ENCODE assay signal across 16 cellular contexts in the genomic region with DNA sequence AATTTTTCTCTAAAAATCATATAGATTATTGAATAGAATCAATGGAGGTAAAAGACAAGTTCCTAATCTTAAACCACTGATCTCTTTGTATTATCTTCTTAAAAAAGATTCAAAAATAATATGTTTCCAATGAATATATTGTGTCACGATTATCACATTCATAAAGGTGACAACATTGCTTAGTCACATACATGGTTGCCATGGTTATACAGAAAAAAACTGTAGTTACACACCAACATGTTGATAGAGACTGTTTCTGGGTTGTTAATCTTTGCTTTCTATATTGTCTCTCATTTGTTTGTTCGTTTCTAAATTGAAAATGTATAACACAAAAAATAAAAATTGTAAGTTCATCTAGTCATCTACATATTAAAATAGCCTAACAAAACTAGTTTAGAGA.
"Had no signal": no experiment of that assay in that cellular context is flagged by ENCODE, and none has a peak within 500 bp of the region (broad histone marks: within the 10 kb centered on the region; RNA-seq: fewer than 3 reads in every experiment).

No MANE protein-coding gene starts in this region.

- H3K4me1 Mint-ChIP-seq: naive thymus-derived CD8-positive, alpha-beta T cell; neural crest cell had no signal

- DNase-seq: dorsolateral prefrontal cortex; effector memory CD4-positive, alpha-beta T cell; heart right ventricle; hypothalamus; islet precursor cell; mucosa of descending colon; naive thymus-derived CD8-positive, alpha-beta T cell; right cardiac atrium; small intestine; stimulated activated CD4-positive, alpha-beta T cell treated with anti-CD3 and anti-CD28 coated beads, Interleukin-2, amount 100 ng/mL, for 48 hours; stimulated activated naive CD4-positive, alpha-beta T cell treated with Interleukin-2 at 50 U/mL for 16 hours; trophoblast cell had no signal

- H3K27ac Mint-ChIP-seq: naive thymus-derived CD8-positive, alpha-beta T cell; progenitor cell of endocrine pancreas had no signal

- H3K36me3 Mint-ChIP-seq: naive thymus-derived CD8-positive, alpha-beta T cell had no signal

- H3K9me3 Mint-ChIP-seq: neural crest cell had no signal

- H3K27me3 Mint-ChIP-seq: naive thymus-derived CD8-positive, alpha-beta T cell; progenitor cell of endocrine pancreas had no signal

- H3K4me3 Mint-ChIP-seq: naive thymus-derived CD8-positive, alpha-beta T cell; neural crest cell had no signal

- FAIRE-seq: endometrium, frontal cortex, small intestine had no signal
